In the genomic region with DNA sequence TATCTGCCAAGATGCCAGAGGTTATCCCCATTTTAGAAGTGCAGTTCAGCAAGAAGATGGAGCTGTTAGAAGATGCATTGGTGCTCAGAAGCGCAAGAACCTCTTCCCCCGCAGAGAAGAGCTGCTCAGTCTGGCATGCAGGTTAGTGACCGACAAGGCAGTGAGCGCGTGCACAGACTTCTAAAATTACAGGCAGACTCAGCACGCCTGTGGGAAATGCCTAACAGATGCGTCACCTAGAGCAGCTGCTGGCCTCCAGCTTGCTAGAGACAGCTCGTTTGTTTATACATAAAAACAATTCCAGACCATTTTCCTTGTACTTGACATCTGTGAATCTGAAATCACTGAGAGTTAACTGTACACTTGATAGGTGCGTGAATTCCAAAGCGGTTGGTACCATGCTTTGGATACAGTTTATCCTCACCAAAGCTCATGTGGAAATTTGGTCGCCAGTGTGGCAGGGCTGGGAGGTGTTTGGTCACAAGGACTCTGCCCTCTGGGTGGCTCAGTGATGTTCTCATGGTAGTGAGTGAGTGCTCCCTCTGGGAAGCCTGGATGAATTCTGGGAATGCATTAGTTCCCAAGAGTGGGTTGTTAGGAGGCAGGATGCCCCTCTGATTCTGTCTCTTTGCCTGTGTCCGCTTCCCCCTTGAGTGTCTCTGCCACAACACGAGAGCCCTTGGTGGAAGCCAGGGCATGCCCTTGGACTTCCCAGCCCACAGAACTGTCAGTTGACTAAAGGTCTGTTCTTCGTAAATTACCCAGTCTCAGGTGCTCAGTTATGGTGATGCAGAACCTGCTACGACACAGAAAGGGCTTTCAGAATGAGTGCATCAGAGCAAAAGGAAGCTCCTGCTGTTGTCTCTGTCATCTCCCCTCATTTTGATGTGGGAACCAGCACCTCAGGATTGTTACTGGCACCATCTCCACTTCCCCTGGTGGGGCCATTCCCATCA, we compare ENCODE assay signal across 10 cellular contexts. TPM values are rescaled to one million over a fixed set of nuclear protein-coding genes. Genes with fewer than 3 reads are reported as not detected.
DNase-seq lines count a peak whose midpoint lies in the region; ATAC-seq and TF ChIP-seq lines count a peak whose summit lies in the region.
"Had no signal": no experiment of that assay in that cellular context is flagged by ENCODE, and none has a peak within 500 bp of the region (broad histone marks: within the 10 kb centered on the region; RNA-seq: fewer than 3 reads in every experiment).

No MANE protein-coding gene starts in this region.

- intact Hi-C loops in CD4-positive, alpha-beta memory T cell (cut with micrococcal nuclease), result loop anchor here (5.0 to 10.0 kb wide), 3 partner anchors 88 to 405 kb away; a partner anchor contains a TSS
- intact Hi-C loops in thyroid gland (cut with DNase I), result loop anchor here (5.0 kb wide), 1 partner anchor 188 kb away; a partner anchor contains a TSS

- no peaks in the 10 kb centered on the region for H3K9me3 ChIP-seq in CD4-positive, alpha-beta memory T cell (ENCODE audit: control insufficient read depth in 1 of 2, low read length in 2 of 2)
- no peaks in the 10 kb centered on the region for H3K9me3 ChIP-seq in muscle layer of duodenum (ENCODE audit: control insufficient read depth in 1 of 2, low read length in 2 of 2)
- no peaks in the 10 kb centered on the region for H3K9me3 ChIP-seq in thyroid gland

- H3K27me3 ChIP-seq in CD4-positive, alpha-beta memory T cell (ENCODE audit: insufficient read depth, low read length), result no peaks in the 10 kb centered on the region
- H3K27me3 ChIP-seq in muscle layer of duodenum (ENCODE audit: low read depth, low read length) (no peaks in the 10 kb centered on the region), thyroid gland (no peaks in the 10 kb centered on the region)

- H3K9me3 Mint-ChIP-seq in CD4-positive, alpha-beta memory T cell, result no peaks in the 10 kb centered on the region

- ATAC-seq in GM18868 (IDR thresholded peaks at IDR 0.05; ENCODE audit: unreplicated experiment), result no peak

- peaks cover 62% of the 10 kb centered on the region for H3K4me1 ChIP-seq in CD4-positive, alpha-beta memory T cell (ENCODE audit: insufficient read depth, low read length)
- H3K4me1 ChIP-seq in muscle layer of duodenum (ENCODE audit: control insufficient read depth in 1 of 2, insufficient read depth in 2 of 2, low read length in 2 of 2), result peaks cover 0 to 46% of the 10 kb centered on the region in 2 donors
- H3K4me1 ChIP-seq in thyroid gland, result peaks cover 8 to 17% of the 10 kb centered on the region in 2 donors

- POLR2A ChIA-PET in CD4-positive, alpha-beta memory T cell (lab: Charles Lee; ENCODE audit: partially characterized antibody), result interaction anchor here (1.2 kb wide), 1 partner anchor 194 kb away, joined by 3 read pairs; no protein-coding TSS in a partner anchor

- H3K4me3 Mint-ChIP-seq in CD4-positive, alpha-beta memory T cell, result peak overlapping the region in 1 of 8 donors; percentile 13

- 93 to 96% methylated on average over 15 of the region's 15 CpGs for WGBS in thyroid gland, 2 donors

- no peak for DNase-seq in CD4-positive, alpha-beta memory T cell
- DNase-seq in NCI-H2107 (lab: John Stamatoyannopoulos, UW), result peak; percentile 73
- DNase-seq in COLO829 (ENCODE audit: low spot score), result no peak
- no peak for DNase-seq in substantia nigra (lab: John Stamatoyannopoulos, UW)
- DNase-seq in thyroid gland, result no peak

- no peak for TF ChIP-seq POLR2A in thyroid gland (IDR thresholded peaks at IDR 0.05)

- H3K36me3 ChIP-seq in CD4-positive, alpha-beta memory T cell (ENCODE audit: insufficient read depth, low read length), result peaks cover 16% of the 10 kb centered on the region
- H3K36me3 ChIP-seq in muscle layer of duodenum (ENCODE audit: control insufficient read depth in 1 of 2, insufficient read depth in 2 of 2, low read length in 2 of 2), result peaks cover 0 to 9% of the 10 kb centered on the region in 2 donors
- H3K36me3 ChIP-seq in thyroid gland, result peaks cover 11 to 16% of the 10 kb centered on the region in 2 donors

- TF ChIP-seq CTCF in thyroid gland (IDR thresholded peaks at IDR 0.05), result no peak

- H3K27ac ChIP-seq in CD4-positive, alpha-beta memory T cell (ENCODE audit: low read depth, low read length), result no peak overlapping the region
- H3K27ac ChIP-seq in cingulate gyrus (ENCODE audit: low read depth, low read length) (peak overlapping the region; percentile 25), muscle layer of duodenum (ENCODE audit: low read length) (peak overlapping the region; percentile 81), substantia nigra (ENCODE audit: low read depth, low read length, poor library complexity, severe bottlenecking) (no peak overlapping the region), thyroid gland (no peak overlapping the region)

- H3K27ac Mint-ChIP-seq in CD4-positive, alpha-beta memory T cell, result peak overlapping the region in 5 of 7 donors; percentile 15 to 82 (median 61)

- no peak overlapping the region for H3K4me3 ChIP-seq in CD4-positive, alpha-beta memory T cell (ENCODE audit: low read length in 2 of 2)
- H3K4me3 ChIP-seq in muscle layer of duodenum (ENCODE audit: low read depth in 1 of 2, low read length in 2 of 2), result no peak overlapping the region
- H3K4me3 ChIP-seq in thyroid gland (replicated peaks in 1 of 3), result no peak overlapping the region

- H3K27me3 Mint-ChIP-seq in CD4-positive, alpha-beta memory T cell, result no peaks in the 10 kb centered on the region

- H3K4me1 Mint-ChIP-seq in CD4-positive, alpha-beta memory T cell, result peaks cover 42 to 73% (median 56%) of the 10 kb centered on the region in 4 donors

- H3K36me3 Mint-ChIP-seq in CD4-positive, alpha-beta memory T cell, result peaks cover 28 to 35% of the 10 kb centered on the region in 2 donors

- CTCF ChIA-PET in CD4-positive, alpha-beta memory T cell (lab: Charles Lee; ENCODE audit: partially characterized antibody), result interaction anchor here (1.3 to 8.1 kb wide), 2 partner anchors 14 to 190 kb away, joined by 3 to 206 read pairs; a partner anchor contains a TSS

RNA-seq across cellular contexts. Expression of a gene that starts 24.4 kb away (rescaled TPM):
- total RNA-seq in CD4-positive, alpha-beta memory T cell, result 10 to 100 TPM; 27.0 to 30.5 TPM
- 10 to 100 TPM; 46.6 to 53.6 TPM for polyA plus RNA-seq in CD4-positive, alpha-beta memory T cell
- 10 to 100 TPM; 50.4 to 72.6 (median 65.0) TPM for total RNA-seq in thyroid gland

RNA-seq across cellular contexts. Expression of a gene that starts 24.5 kb away (rescaled TPM):
- 10 to 100 TPM; 32.4 to 34.1 TPM for total RNA-seq in CD4-positive, alpha-beta memory T cell
- 10 to 100 TPM; 22.6 to 26.9 TPM for polyA plus RNA-seq in CD4-positive, alpha-beta memory T cell
- total RNA-seq in thyroid gland, result 10 to 100 TPM; 20.6 to 31.7 (median 28.8) TPM

RNA-seq across cellular contexts. Expression of a gene that starts 55.9 kb away (rescaled TPM):
- total RNA-seq in CD4-positive, alpha-beta memory T cell, result not detected
- not detected for polyA plus RNA-seq in CD4-positive, alpha-beta memory T cell
- not detected for total RNA-seq in thyroid gland
- total RNA-seq: dermis microvascular lymphatic vessel endothelial cell; T-helper 1 cell treated with Interleukin-12 subunit alpha and Interleukin-12 subunit beta and Interleukin-4 antibody, amounts not matched to agents 30 ng/mL and 1 ng/mL, for 36 hours had no signal

Comparison
In these comparisons a context has a peak if more than half of its experiments do, and no peak if none do; other contexts are left out.
1. H3K27ac ChIP-seq: peak in cingulate gyrus (single experiment) and muscle layer of duodenum (single experiment); none in CD4-positive, alpha-beta memory T cell (single experiment), substantia nigra (single experiment) and thyroid gland (0 of 3).